In genomic region chr10:11472158-11472753, GRCh38 we compare ENCODE assay signal across 8 cellular contexts.
A peak's percentile ranks its signal among the peaks of the same experiment; 100 is the strongest.
DNase-seq lines count a peak whose midpoint lies in the region; ATAC-seq and TF ChIP-seq lines count a peak whose summit lies in the region.

No MANE protein-coding gene starts in this region.

- no peak overlapping the region for H3K27ac ChIP-seq in PC-3 (ENCODE audit: low read length)
- no peak overlapping the region for H3K27ac ChIP-seq in tibial artery

- H3K9me2 ChIP-seq in PC-3 (replicated peaks; ENCODE audit: low read length) = no peaks in the 10 kb centered on the region

- no peak overlapping the region for H3K4me2 ChIP-seq in PC-3 (ENCODE audit: low read length)

- no TSS peak for BruUV-seq in PC-3 (replicated peaks; lab: Mats Ljungman, UMichigan)

- H3F3A ChIP-seq in PC-3 (ENCODE audit: low read length, unreplicated experiment) = no peaks in the 10 kb centered on the region

- no peaks in the 10 kb centered on the region; the same call in 1 of the 2 replicates for H3K36me3 ChIP-seq in PC-3 (ENCODE audit: low read depth, low read length)
- H3K36me3 ChIP-seq in tibial artery = no peaks in the 10 kb centered on the region

- TF ChIP-seq CTCF in PC-3 (conservative IDR thresholded peaks at IDR 0.05; ENCODE audit: low read depth, low read length) (peak; percentile 69), foreskin fibroblast (IDR thresholded peaks at IDR 0.05; ENCODE audit: low read depth, low read length) (peak; percentile 88), osteocyte (IDR thresholded peaks at IDR 0.05) (peak; percentile 89), tibial artery (IDR thresholded peaks at IDR 0.05) (peak; percentile 78 to 79)

- ATAC-seq in GM18870 (IDR thresholded peaks at IDR 0.05; ENCODE audit: unreplicated experiment) (peak; percentile 84), HG03457 (IDR thresholded peaks at IDR 0.05; ENCODE audit: unreplicated experiment) (peak; percentile 69), PC-3 (peak; percentile 66)

- H3K27me3 Mint-ChIP-seq in osteocyte (ENCODE audit: unreplicated experiment) = no peaks in the 10 kb centered on the region

- no peak overlapping the region for H2AFZ ChIP-seq in PC-3 (ENCODE audit: low read length)

- no peak overlapping the region for H3K9ac ChIP-seq in PC-3 (ENCODE audit: low read length)

- H3K4me3 Mint-ChIP-seq in osteocyte (ENCODE audit: unreplicated experiment) = no peak overlapping the region

- H3K27me3 ChIP-seq in PC-3 (ENCODE audit: low read length) (no peaks in the 10 kb centered on the region), tibial artery (no peaks in the 10 kb centered on the region)

- H3K9me3 Mint-ChIP-seq in osteocyte (ENCODE audit: unreplicated experiment) = no peaks in the 10 kb centered on the region

- no peaks in the 10 kb centered on the region for H3K79me2 ChIP-seq in PC-3 (ENCODE audit: low read length)

- POLR2A ChIA-PET in PC-3 (lab: Charles Lee; ENCODE audit: unreplicated experiment) = no interaction called here

- DNase-seq in AML-193 (lab: John Stamatoyannopoulos, UW) (peak; percentile 46 to 53), PC-3 (peak; percentile 59), activated T-helper 1 cell treated with Interleukin-2 at 50 U/mL for 16 hours (ENCODE audit: low read depth) (peak; percentile 48), foreskin fibroblast (peak; percentile 32 to 75), osteocyte (ENCODE audit: extremely low spot score, unreplicated experiment) (no peak), tibial artery (peak in 1 of 2 donors; percentile 47)

- H3K9me3 ChIP-seq in PC-3 (ENCODE audit: low read length) (no peaks in the 10 kb centered on the region), tibial artery (no peaks in the 10 kb centered on the region)

- H3K4me3 ChIP-seq in PC-3 (ENCODE audit: low read length) = no peak overlapping the region
- H3K4me3 ChIP-seq in foreskin fibroblast (ENCODE audit: low read depth in 1 of 2, low read length in 2 of 2) = no peak overlapping the region
- no peak overlapping the region for H3K4me3 ChIP-seq in tibial artery

- H3K27ac Mint-ChIP-seq in osteocyte (ENCODE audit: unreplicated experiment) = no peak overlapping the region

- H3K4me1 Mint-ChIP-seq in osteocyte (ENCODE audit: unreplicated experiment) = peaks cover 5% of the 10 kb centered on the region

- H3K36me3 Mint-ChIP-seq in osteocyte (ENCODE audit: unreplicated experiment) = no peaks in the 10 kb centered on the region

- H4K20me1 ChIP-seq in PC-3 (ENCODE audit: low read length) = no peaks in the 10 kb centered on the region

- CTCF ChIA-PET in PC-3 (lab: Charles Lee) = no interaction called here

- intact Hi-C loops in PC-3 (cut with micrococcal nuclease) (loop anchor here (2.0 kb wide), 1 partner anchor 47 kb away; no protein-coding TSS in a partner anchor), tibial artery (cut with DNase I; ENCODE audit: low total_unique reads) (no loop called here)

- H3K4me1 ChIP-seq in PC-3 (ENCODE audit: insufficient read depth, low read length) (peaks cover 5% of the 10 kb centered on the region; the same call in 1 of the 2 replicates), tibial artery (no peaks in the 10 kb centered on the region)
